16 cellular contexts compared by ENCODE assay signal in the genomic region with DNA sequence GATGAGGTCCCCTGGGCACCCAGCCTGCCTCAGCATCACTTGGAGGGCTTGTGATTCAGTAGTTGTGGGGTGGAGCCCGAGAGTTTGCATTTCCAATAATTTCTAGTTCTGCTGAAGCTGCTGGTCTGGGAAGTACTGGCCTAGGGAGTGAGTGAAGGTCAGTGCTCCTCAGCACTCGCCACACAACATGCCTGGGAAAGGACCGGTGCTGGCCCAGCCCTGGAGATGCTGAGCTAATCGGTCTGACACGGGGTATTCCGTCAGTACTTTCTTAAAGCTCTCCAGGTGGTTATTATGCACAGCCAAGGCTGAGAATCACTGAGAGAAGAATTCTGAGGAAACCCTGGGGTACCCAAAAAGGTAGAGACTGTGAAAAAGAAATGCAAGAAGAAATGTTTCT.
"Had no signal": no experiment of that assay in that cellular context is flagged by ENCODE, and none has a peak within 500 bp of the region (broad histone marks: within the 10 kb centered on the region; RNA-seq: fewer than 3 reads in every experiment).

No MANE protein-coding gene starts in this region.

- H3K4me3 ChIP-seq: coronary artery, left lung, spleen, thyroid gland had no signal

- H3K27ac ChIP-seq: brain microvascular endothelial cell, coronary artery, neutrophil, parathyroid adenoma, spleen had no signal

- H3K9me3 ChIP-seq: left lung, neutrophil, spleen, thyroid gland had no signal

- H3K36me3 ChIP-seq: brain microvascular endothelial cell, left lung, thyroid gland had no signal

- ATAC-seq: activated CD4-positive, CD25-positive, alpha-beta regulatory T cell treated with anti-CD3 and anti-CD28 coated beads, Interleukin-2, amount 50 U/mL, for 24 hours; left lung; SK-N-SH treated with all-trans-retinoic acid at 6 μM for 48 hours had no signal

- H3K9ac ChIP-seq: parathyroid adenoma had no signal

- FAIRE-seq: frontal cortex had no signal

- H2AFZ ChIP-seq: parathyroid adenoma had no signal

- H3K27me3 Mint-ChIP-seq: activated naive CD8-positive, alpha-beta T cell had no signal

- H3K4me3 Mint-ChIP-seq: activated naive CD8-positive, alpha-beta T cell had no signal

- H3K27ac Mint-ChIP-seq: activated naive CD8-positive, alpha-beta T cell had no signal

- H3K27me3 ChIP-seq: brain microvascular endothelial cell, left lung, neutrophil, spleen, thyroid gland had no signal

- DNase-seq: activated CD8-positive, alpha-beta memory T cell treated with anti-CD3 and anti-CD28 coated beads for 24 hours; activated CD8-positive, alpha-beta memory T cell treated with anti-CD3 and anti-CD28 coated beads, Interleukin-2, amount 50 U/mL, for 48 hours; brain microvascular endothelial cell; central memory CD4-positive, alpha-beta T cell; head of caudate nucleus; left lung; spleen; stimulated activated naive CD4-positive, alpha-beta T cell treated with Interleukin-2 at 50 U/mL for 16 hours; thyroid gland had no signal
